ENCODE assay signal across 21 cellular contexts in genomic region chr22:27146871-27147591, GRCh38.
A peak's percentile ranks its signal among the peaks of the same experiment; 100 is the strongest.
DNase-seq lines count a peak whose midpoint lies in the region; ATAC-seq, FAIRE-seq and TF ChIP-seq lines count a peak whose summit lies in the region.
"Had no signal": no experiment of that assay in that cellular context is flagged by ENCODE, and none has a peak within 500 bp of the region (broad histone marks: within the 10 kb centered on the region; RNA-seq: fewer than 3 reads in every experiment).

No MANE protein-coding gene starts in this region.

- H3K4me1 ChIP-seq in A549 = peaks cover 31% of the 10 kb centered on the region

- peak overlapping the region; percentile 54; the same call in 2 of the 3 replicates for H3K4me2 ChIP-seq in A549
- H3K4me2 ChIP-seq: GM23338, SK-N-SH had no signal

- POLR2A ChIA-PET in A549 (lab: Yijun Ruan, JAX) = no interaction called here

- H3K27ac ChIP-seq in A549 = peak overlapping the region; percentile 38 to 71; a peak in 5 of 6 replicates

- TF ChIP-seq RAD21 in A549 (conservative IDR thresholded peaks at IDR 0.05 in 1 of 2, IDR thresholded peaks at IDR 0.05 in 1 of 2) = no peak

- no peak for TF ChIP-seq POLR2A in A549 (IDR thresholded peaks at IDR 0.05; ENCODE audit: low read length)

- no peak for TF ChIP-seq CTCF in A549 (IDR thresholded peaks at IDR 0.05)

- H3K4me3 ChIP-seq in A549 = no peak overlapping the region
- H3K4me3 ChIP-seq: GM23338 had no signal

- 40% methylated on average over 4 of the region's 4 CpGs for WGBS in A549 (ENCODE audit: missing lambda C conversion rate)

- ATAC-seq in A549 (peak in 1 of 2 experiments; percentile 31; a peak in 3 of 6 replicates), HG03025 (IDR thresholded peaks at IDR 0.05; ENCODE audit: low FRiP score, unreplicated experiment) (no peak), GM18907 (IDR thresholded peaks at IDR 0.05; ENCODE audit: unreplicated experiment) (no peak)
- ATAC-seq: GM23338, HCT116 had no signal

- FAIRE-seq in A549 (lab: Jason Lieb, UNC) (no peak), frontal cortex (lab: Jason Lieb, UNC) (no peak)

- CTCF ChIA-PET in A549 (lab: Yijun Ruan, JAX) = interaction anchor here (0.8 kb wide), 1 partner anchor 16 kb away, joined by 3 read pairs; no protein-coding TSS in a partner anchor

- DNase-seq in A549 (ENCODE audit: low read depth in 1 of 2, low spot score in 1 of 2) = no peak
- DNase-seq in ELR (ENCODE audit: low read depth) = peak; percentile 45
- peak; percentile 88 for DNase-seq in RPMI7951 (ENCODE audit: low read depth)
- peak; percentile 74 for DNase-seq in left kidney (ENCODE audit: low read depth, low spot score)
- no peak for DNase-seq in frontal cortex (ENCODE audit: low spot score in 2 of 2)
- DNase-seq: ACHN, C1 segment of cervical spinal cord, DND-41, GF-D8, NCI-H1436, NCI-H1930, NCI-H2171 treated with DMSO at 0.1 percent for 48 hours, NCI-H774, OCI-M1, RPMI8226, SHP77 treated with DMSO at 0.1 percent for 48 hours, SK-N-SH had no signal

- no peak for TF ChIP-seq EP300 in A549 (IDR thresholded peaks at IDR 0.05)

- H3K9me3 ChIP-seq in A549 = no peaks in the 10 kb centered on the region
- H3K9me3 ChIP-seq: SK-N-SH had no signal

TF ChIP-seq in A549, 52 proteins besides CTCF, POLR2A, EP300 and RAD21:
- no peak for TF ChIP-seq HOXB5 (CRISPR knock-in tag; IDR thresholded peaks at IDR 0.05)
- TF ChIP-seq USF2 (IDR thresholded peaks at IDR 0.05) = no peak
- no peak for TF ChIP-seq CHD2 (IDR thresholded peaks at IDR 0.05; ENCODE audit: low read length, partially characterized antibody)
- no peak for TF ChIP-seq MYC (IDR thresholded peaks at IDR 0.05; ENCODE audit: borderline replicate concordance, low read length)
- TF ChIP-seq ZSCAN20 (CRISPR knock-in tag; IDR thresholded peaks at IDR 0.05) = no peak
- no peak for TF ChIP-seq POLR2AphosphoS2 (conservative IDR thresholded peaks at IDR 0.05; ENCODE audit: low read length)
- no peak for TF ChIP-seq SMC3 (IDR thresholded peaks at IDR 0.05)
- TF ChIP-seq HEYL (CRISPR knock-in tag; IDR thresholded peaks at IDR 0.05) = no peak
- no peak for TF ChIP-seq ZC3H11A (IDR thresholded peaks at IDR 0.05)
- no peak for TF ChIP-seq RFX5 (IDR thresholded peaks at IDR 0.05)
- no peak for TF ChIP-seq CHD4 (IDR thresholded peaks at IDR 0.05; ENCODE audit: borderline replicate concordance)
- no peak for TF ChIP-seq HOXB13 (CRISPR knock-in tag; IDR thresholded peaks at IDR 0.05; ENCODE audit: low read depth)
TF ChIP-seq in A549: peak in this region for 0.

Comparison
In these comparisons a context has a peak if more than half of its experiments do, and no peak if none do; other contexts are left out.
1. DNase-seq: peak in ELR (single experiment), RPMI7951 (single experiment) and left kidney (single experiment); none in A549 (0 of 2) and frontal cortex (0 of 2).